Comparison of ENCODE assay signal across 9 cellular contexts in the genomic region with DNA sequence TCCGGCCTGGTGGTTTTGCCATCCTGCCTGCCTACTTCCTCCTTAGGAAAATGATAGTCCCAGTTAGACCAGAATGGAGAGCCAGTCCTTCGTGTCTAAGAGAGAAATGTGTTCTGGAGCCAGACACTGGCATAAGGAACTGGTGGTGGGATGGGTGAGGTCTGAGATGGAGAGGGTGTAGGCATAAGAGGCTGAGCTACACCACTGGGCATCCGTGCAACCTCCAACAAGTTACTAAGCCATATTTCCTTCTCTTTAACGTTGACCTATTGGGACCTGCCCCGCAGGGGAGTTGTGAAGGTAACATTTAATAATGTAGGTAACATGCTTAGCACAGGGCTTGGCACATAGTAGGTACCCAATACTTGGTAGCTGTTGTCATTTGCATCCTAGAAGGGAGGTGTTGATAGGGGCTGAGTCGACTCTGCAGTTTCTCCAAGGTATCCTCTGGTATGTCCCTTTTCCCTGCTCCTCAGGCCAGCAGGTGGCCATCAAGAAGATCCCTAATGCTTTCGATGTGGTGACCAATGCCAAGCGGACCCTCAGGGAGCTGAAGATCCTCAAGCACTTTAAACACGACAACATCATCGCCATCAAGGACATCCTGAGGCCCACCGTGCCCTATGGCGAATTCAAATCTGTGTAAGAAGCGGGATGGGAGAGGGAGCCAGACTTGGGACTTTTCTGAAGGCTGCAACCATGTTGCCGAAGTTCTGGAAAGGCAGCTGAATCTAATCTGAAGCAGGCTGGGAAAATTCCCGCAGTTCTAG. TPM values are rescaled to one million over a fixed set of nuclear protein-coding genes. Genes with fewer than 3 reads are reported as not detected.
DNase-seq lines count a peak whose midpoint lies in the region; TF ChIP-seq lines count a peak whose summit lies in the region.
"Had no signal": no experiment of that assay in that cellular context is flagged by ENCODE, and none has a peak within 500 bp of the region (broad histone marks: within the 10 kb centered on the region; RNA-seq: fewer than 3 reads in every experiment).

No MANE protein-coding gene starts in this region.

- no peaks in the 10 kb centered on the region for H3K36me3 ChIP-seq in SU-DHL-6 (ENCODE audit: low read length)

- no peaks in the 10 kb centered on the region for H4K20me1 ChIP-seq in SU-DHL-6 (ENCODE audit: low read depth, low read length)

- peaks cover 5% of the 10 kb centered on the region; the same call in 1 of the 2 replicates for H3K79me2 ChIP-seq in SU-DHL-6 (ENCODE audit: insufficient read depth, low read length)

- no peaks in the 10 kb centered on the region for H3K9me2 ChIP-seq in SU-DHL-6 (replicated peaks; ENCODE audit: insufficient read depth, low read length)

- no peaks in the 10 kb centered on the region; the same call in 1 of the 2 replicates for H3F3A ChIP-seq in SU-DHL-6 (ENCODE audit: insufficient read depth)

- no peaks in the 10 kb centered on the region for H3K27me3 ChIP-seq in SU-DHL-6 (ENCODE audit: low read length)

- DNase-seq in fibroblast of villous mesenchyme (ENCODE audit: low read depth) (no peak), retinal pigment epithelial cell (ENCODE audit: low read depth) (no peak), mucosa of gallbladder (ENCODE audit: low spot score) (no peak), putamen (ENCODE audit: low spot score) (no peak), NCI-H1417 (lab: John Stamatoyannopoulos, UW) (no peak)
- no peak for DNase-seq in stimulated activated CD4-positive, alpha-beta T cell treated with anti-CD3 and anti-CD28 coated beads, Interleukin-12 subunit alpha, Interleukin-12 subunit beta, amount 100 ng/mL, for 4 hours
- DNase-seq: activated CD4-positive, alpha-beta T cell treated with anti-CD3 and anti-CD28 coated beads, Interleukin-2, amount 50 U/mL, for 48 hours had no signal

- H3K9ac ChIP-seq in SU-DHL-6 (ENCODE audit: low read length): peak overlapping the region; percentile 79

- H3K4me2 ChIP-seq in SU-DHL-6 (ENCODE audit: low read depth, low read length, poor library complexity, severe bottlenecking): peak overlapping the region; percentile 68

- no peaks in the 10 kb centered on the region for H3K9me3 ChIP-seq in SU-DHL-6 (ENCODE audit: insufficient read depth, low read length)

- no peak overlapping the region for H3K27ac ChIP-seq in SU-DHL-6 (ENCODE audit: low read depth, low read length)

- H3K4me3 ChIP-seq in GM08714 (ENCODE audit: low read length): peak overlapping the region; percentile 69; the same call in 1 of the 2 replicates
- H3K4me3 ChIP-seq in SU-DHL-6 (ENCODE audit: insufficient read depth, low read length, poor library complexity, severe bottlenecking): no peak overlapping the region
- H3K4me3 ChIP-seq in fibroblast of villous mesenchyme (ENCODE audit: low read depth, low read length): peak overlapping the region; percentile 71
- H3K4me3 ChIP-seq in retinal pigment epithelial cell (ENCODE audit: low read length): peak overlapping the region; percentile 86

- no peak for TF ChIP-seq CTCF in SU-DHL-6 (IDR thresholded peaks at IDR 0.05; ENCODE audit: insufficient read depth, low read length, poor library complexity, severe bottlenecking)
- no peak for TF ChIP-seq CTCF in fibroblast of villous mesenchyme (IDR thresholded peaks at IDR 0.05; ENCODE audit: insufficient read depth, low read depth, low read length)
- no peak for TF ChIP-seq CTCF in retinal pigment epithelial cell (conservative IDR thresholded peaks at IDR 0.05; ENCODE audit: low read depth, low read length)

- H2AFZ ChIP-seq in SU-DHL-6 (ENCODE audit: low read depth, low read length, severe bottlenecking): no peak overlapping the region

RNA-seq across cellular contexts. Expression of a gene that starts 1.2 kb away (rescaled TPM):
- 14.7 and 24.2 TPM in 2 replicates for total RNA-seq in fibroblast of villous mesenchyme
- total RNA-seq in mucosa of gallbladder: 23.0 TPM

RNA-seq across cellular contexts. Expression of a gene that starts 7.5 kb away (rescaled TPM):
- total RNA-seq in fibroblast of villous mesenchyme: 17.7 and 28.7 TPM in 2 replicates
- 303 TPM for total RNA-seq in mucosa of gallbladder

RNA-seq across cellular contexts. Expression of a gene that starts 17.0 kb away (rescaled TPM):
- total RNA-seq in fibroblast of villous mesenchyme (40.2 and 42.5 TPM in 2 replicates), mucosa of gallbladder (25.3 TPM)

RNA-seq across cellular contexts. Expression of a gene that starts 31.5 kb away (rescaled TPM):
- total RNA-seq in fibroblast of villous mesenchyme (0.64 and 0.86 TPM in 2 replicates), mucosa of gallbladder (7.3 TPM)

Comparison
In these comparisons a context has a peak if more than half of its experiments do, and no peak if none do; other contexts are left out.
1. RNA of a gene that starts 7.5 kb away (total RNA-seq): 303 TPM in mucosa of gallbladder (single experiment); 17.7 to 28.7 TPM in fibroblast of villous mesenchyme; every median in the first group is over 10 times any median in the second.